In the genomic region with DNA sequence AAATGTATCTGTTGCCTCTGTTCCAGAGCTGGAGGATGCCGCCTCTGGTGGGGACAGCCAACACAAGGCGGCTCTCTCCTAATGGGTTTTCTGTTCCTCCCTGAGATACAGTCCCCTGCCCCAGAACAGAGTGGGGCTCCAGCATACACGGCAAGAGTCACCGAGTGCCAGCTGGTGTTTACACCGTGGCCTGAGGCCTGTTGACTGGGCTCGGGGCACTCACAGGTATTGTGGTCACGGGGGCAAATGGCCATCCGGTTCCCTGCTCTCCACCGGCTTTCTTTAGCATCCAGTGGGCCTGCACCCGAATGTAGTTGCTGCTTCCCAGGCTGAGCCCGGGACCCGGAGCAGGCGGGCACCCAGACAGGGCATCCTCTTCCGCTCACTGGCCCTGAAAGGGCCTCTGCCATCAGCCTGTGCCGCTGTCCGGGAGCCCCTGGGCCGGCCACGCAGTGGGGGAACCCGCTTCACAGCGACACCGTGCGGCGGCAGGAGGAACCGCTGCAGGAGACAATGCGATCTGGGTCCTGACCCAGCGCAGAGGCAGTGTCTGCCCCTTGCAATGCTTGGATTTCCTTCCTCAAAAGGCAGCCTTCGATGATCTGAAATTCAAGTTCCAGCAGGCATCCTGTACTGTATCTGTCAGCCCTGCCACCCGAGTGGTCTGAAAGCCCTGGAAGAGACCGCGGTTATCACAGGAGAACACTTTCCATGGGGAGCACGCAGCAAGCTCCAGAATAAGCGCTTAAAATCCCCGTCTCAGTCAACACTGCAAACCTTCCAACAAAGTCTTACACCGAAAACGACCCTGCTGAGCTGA, we compare ENCODE assay signal across 9 cellular contexts. TPM values are rescaled to one million over a fixed set of nuclear protein-coding genes. Genes with fewer than 3 reads are reported as not detected.
DNase-seq lines count a peak whose midpoint lies in the region; TF ChIP-seq lines count a peak whose summit lies in the region.
"Had no signal": no experiment of that assay in that cellular context is flagged by ENCODE, and none has a peak within 500 bp of the region (broad histone marks: within the 10 kb centered on the region; RNA-seq: fewer than 3 reads in every experiment).

No MANE protein-coding gene starts in this region.

- no peak for TF ChIP-seq POLR2A in esophagus squamous epithelium (IDR thresholded peaks at IDR 0.05)
- no peak for TF ChIP-seq POLR2A in suprapubic skin (IDR thresholded peaks at IDR 0.05)

- H3K27ac ChIP-seq in esophagus squamous epithelium (no peak overlapping the region), suprapubic skin (no peak overlapping the region)
- H3K27ac ChIP-seq: BLaER1 treated with 17β-estradiol and CSF1 and Interleukin-3, amounts not matched to agents 10 nM and 100 nM had no signal

- H3K9me3 Mint-ChIP-seq in neural crest cell = no peaks in the 10 kb centered on the region

- DNase-seq in NCI-H1694 treated with DMSO at 0.1 percent for 48 hours (lab: John Stamatoyannopoulos, UW) (peak; percentile 8), NCI-H1694 (lab: John Stamatoyannopoulos, UW) (no peak), NOMO-1 treated with dmso at 0.1 percent for 144 hours (lab: John Stamatoyannopoulos, UW; ENCODE audit: unreplicated experiment) (peak; percentile 38), esophagus squamous epithelium (lab: John Stamatoyannopoulos, UW) (no peak), neural crest cell (ENCODE audit: low read depth, low spot score) (peak; percentile 85), suprapubic skin (ENCODE audit: low spot score in 2 of 2) (no peak), SW 1271 (lab: John Stamatoyannopoulos, UW) (no peak)
- peak; percentile 71 for DNase-seq in activated T-cell treated with anti-CD3 and anti-CD28 coated beads, Interleukin-2, amount 50 U/mL, for 1 hour

- peaks cover 0 to 5% (median 4%) of the 10 kb centered on the region in 3 donors for H3K4me1 ChIP-seq in esophagus squamous epithelium
- no peaks in the 10 kb centered on the region for H3K4me1 ChIP-seq in suprapubic skin

- no peaks in the 10 kb centered on the region for H3K4me1 Mint-ChIP-seq in neural crest cell

- no peak overlapping the region for H3K4me3 Mint-ChIP-seq in neural crest cell

- no peaks in the 10 kb centered on the region for H3K36me3 Mint-ChIP-seq in neural crest cell (ENCODE audit: low read depth)

- TF ChIP-seq CTCF in esophagus squamous epithelium (IDR thresholded peaks at IDR 0.05) = peak; percentile 70 to 93 (median 76)
- TF ChIP-seq CTCF in neural crest cell (conservative IDR thresholded peaks at IDR 0.05) = peak; percentile 93
- peak; percentile 44 to 96 for TF ChIP-seq CTCF in suprapubic skin (IDR thresholded peaks at IDR 0.05)

- H3K27ac Mint-ChIP-seq in neural crest cell (ENCODE audit: unreplicated experiment) = peak overlapping the region; percentile 40

- 44 to 46% methylated on average over 9 to 18 of the region's 35 CpGs for WGBS in esophagus squamous epithelium, 2 donors
- 32% methylated on average over 21 of the region's 35 CpGs for WGBS in suprapubic skin

- TF ChIP-seq EP300 in suprapubic skin (IDR thresholded peaks at IDR 0.05) = no peak

- H3K27me3 Mint-ChIP-seq in neural crest cell (ENCODE audit: low read depth) = peaks cover 24% of the 10 kb centered on the region

- H3K9me3 ChIP-seq in esophagus squamous epithelium (no peaks in the 10 kb centered on the region), suprapubic skin (no peaks in the 10 kb centered on the region)
- H3K9me3 ChIP-seq: BLaER1 treated with 17β-estradiol and CSF1 and Interleukin-3, amounts not matched to agents 10 nM and 100 nM had no signal

- H3K4me3 ChIP-seq in esophagus squamous epithelium (no peak overlapping the region), suprapubic skin (no peak overlapping the region)
- H3K4me3 ChIP-seq: BLaER1 treated with 17β-estradiol and CSF1 and Interleukin-3, amounts not matched to agents 10 nM and 100 nM had no signal

- intact Hi-C loops in esophagus squamous epithelium (cut with DNase I) = no loop called here

- H3K27me3 ChIP-seq in esophagus squamous epithelium (peaks cover 0 to 91% (median 3%) of the 10 kb centered on the region in 4 donors), suprapubic skin (peaks cover 52% of the 10 kb centered on the region)

- H3K36me3 ChIP-seq in esophagus squamous epithelium (no peaks in the 10 kb centered on the region), suprapubic skin (no peaks in the 10 kb centered on the region)
- H3K36me3 ChIP-seq: BLaER1 treated with 17β-estradiol and CSF1 and Interleukin-3, amounts not matched to agents 10 nM and 100 nM had no signal

RNA-seq across cellular contexts. Expression of a gene that starts 0.9 kb away (rescaled TPM):
- total RNA-seq in esophagus squamous epithelium (not detected), neural crest cell (not detected in 2 replicates), suprapubic skin (1 to 10 TPM in 2 of 4 donors, under 1 TPM in 1, not detected in 1; 0.79 to 2.7 (median 1.2) TPM)

RNA-seq across cellular contexts. Expression of a gene that starts 6.8 kb away (rescaled TPM):
- not detected for total RNA-seq in esophagus squamous epithelium
- total RNA-seq in neural crest cell = not detected in 2 replicates
- total RNA-seq in suprapubic skin = 1 to 10 TPM in 2 of 4 donors, under 1 TPM in 1, not detected in 1; 0.55 to 3.6 (median 3.5) TPM

RNA-seq across cellular contexts. Expression of a gene that starts 20.5 kb away (rescaled TPM):
- not detected for total RNA-seq in esophagus squamous epithelium
- total RNA-seq in neural crest cell = not detected in 2 replicates
- total RNA-seq in suprapubic skin = 10 to 100 TPM in 1 of 4 donors, 1 to 10 TPM in 2, not detected in 1; 3.7 to 14.9 (median 4.4) TPM

RNA-seq across cellular contexts. Expression of a gene that starts 30.6 kb away (rescaled TPM):
- not detected for total RNA-seq in esophagus squamous epithelium
- not detected in 2 replicates for total RNA-seq in neural crest cell
- total RNA-seq in suprapubic skin = 10 to 100 TPM in 1 of 4 donors, 1 to 10 TPM in 2, not detected in 1; 1.7 to 12.0 (median 4.6) TPM

RNA-seq across cellular contexts. Expression of a gene that starts 43.6 kb away (rescaled TPM):
- total RNA-seq in esophagus squamous epithelium (not detected), neural crest cell (not detected in 2 replicates), suprapubic skin (1 to 10 TPM in 2 of 4 donors, not detected in 2; 1.0 to 1.2 TPM)

Comparison
In these comparisons a context has a peak if more than half of its experiments do, and no peak if none do; other contexts are left out.
1. DNase-seq: peak in NCI-H1694 treated with DMSO at 0.1 percent for 48 hours (single experiment), NOMO-1 treated with dmso at 0.1 percent for 144 hours (single experiment), activated T-cell treated with anti-CD3 and anti-CD28 coated beads, Interleukin-2, amount 50 U/mL, for 1 hour (single experiment) and neural crest cell (single experiment); none in NCI-H1694 (single experiment), esophagus squamous epithelium (single experiment), suprapubic skin (0 of 2) and SW 1271 (0 of 2).
2. Peak in every context shown above with its lines, with median percentiles within 50 percentile points of each other: CTCF ChIP-seq.